1 cellular context compared by ENCODE assay signal in genomic region chr5:7857918-7858632, GRCh38.
TF ChIP-seq lines count a peak whose summit lies in the region.

No MANE protein-coding gene starts in this region.

TF ChIP-seq in GM12891, 5 proteins besides CTCF, POLR2A, EP300 and RAD21:
- TF ChIP-seq TAF1 (IDR thresholded peaks at IDR 0.05; ENCODE audit: low read depth, low read length) (no peak), SPI1 (IDR thresholded peaks at IDR 0.05; ENCODE audit: low read depth, low read length) (no peak), POLR2AphosphoS5 (IDR thresholded peaks at IDR 0.05; ENCODE audit: low read depth, low read length) (no peak), PAX5 (IDR thresholded peaks at IDR 0.05; ENCODE audit: insufficient read depth, low read length, severe bottlenecking) (no peak), POU2F2 (IDR thresholded peaks at IDR 0.05; ENCODE audit: low read depth, low read length) (no peak)
